ENCODE assay signal across 17 cellular contexts in genomic region chr19:40413291-40413994, GRCh38. TPM values are rescaled to one million over a fixed set of nuclear protein-coding genes. Genes with fewer than 3 reads are reported as not detected.
DNase-seq lines count a peak whose midpoint lies in the region; ATAC-seq, FAIRE-seq and TF ChIP-seq lines count a peak whose summit lies in the region.
"Had no signal": no experiment of that assay in that cellular context is flagged by ENCODE, and none has a peak within 500 bp of the region (broad histone marks: within the 10 kb centered on the region; RNA-seq: fewer than 3 reads in every experiment).

Gene PRX (minus strand): TSS chr19:40413378. CDS start chr19:40407932, 5,446 bp downstream.

- H3K9me3 Mint-ChIP-seq in effector memory CD8-positive, alpha-beta T cell = no peaks in the 10 kb centered on the region
- H3K9me3 Mint-ChIP-seq: activated B cell treated with CpG ODN at 0.5 μM for 24 hours; activated T-cell treated with anti-CD3 and anti-CD28 coated beads, Interleukin-2, amount 50 U/mL, for 72 hours had no signal

- H3K27me3 Mint-ChIP-seq in effector memory CD8-positive, alpha-beta T cell = peaks cover 0 to 12% of the 10 kb centered on the region in 2 donors
- H3K27me3 Mint-ChIP-seq: activated B cell treated with CpG ODN at 0.5 μM for 24 hours had no signal

- no CpG with 5 or more reads among the region's 20 CpGs for WGBS in mesendoderm (ENCODE audit: extremely low coverage, insufficient coverage, low lambda C conversion rate)
- 48 to 70% (median 51%) methylated on average over 13 to 20 of the region's 20 CpGs for WGBS in adrenal gland, 4 donors

- H3K4me3 ChIP-seq in BLaER1 (peak within 1 kb of the TSS; percentile 52), mesendoderm (ENCODE audit: low read length) (no peak within 1 kb of the TSS), adrenal gland (no peak within 1 kb of the TSS)
- H3K4me3 ChIP-seq: sigmoid colon had no signal

- H3K27ac ChIP-seq in BLaER1 (peak within 1 kb of the TSS; percentile 88), mesendoderm (ENCODE audit: low read depth, low read length) (no peak within 1 kb of the TSS), adrenal gland (peak within 1 kb of the TSS in 1 of 5 donors; percentile 74)
- H3K27ac ChIP-seq: brain microvascular endothelial cell, KMS-11 had no signal

- DNase-seq in HuH-7.5 (ENCODE audit: low spot score) (peak; percentile 3), mesendoderm (peak; percentile 92), adrenal gland (no peak), H54 (ENCODE audit: insufficient read length, low spot score) (no peak), COLO829 (ENCODE audit: low spot score) (no peak), RPMI8226 (no peak)
- no peak for DNase-seq in effector memory CD8-positive, alpha-beta T cell
- DNase-seq: activated B cell treated with CpG ODN at 0.5 μM for 24 hours; activated T-cell treated with anti-CD3 and anti-CD28 coated beads, Interleukin-2, amount 50 U/mL, for 72 hours; brain microvascular endothelial cell; C1 segment of cervical spinal cord; mammary epithelial cell; NCI-H446; SIG-M5; sigmoid colon had no signal

- no peaks in the 10 kb centered on the region for H3K9me3 ChIP-seq in BLaER1
- H3K9me3 ChIP-seq in adrenal gland (replicated peaks in 1 of 3) = no peaks in the 10 kb centered on the region
- H3K9me3 ChIP-seq: sigmoid colon had no signal

- TF ChIP-seq POLR2A in adrenal gland (IDR thresholded peaks at IDR 0.05) (no peak), H54 (IDR thresholded peaks at IDR 0.05; ENCODE audit: low read depth, low read length) (no peak)

- no peak within 1 kb of the TSS for H2BK5ac ChIP-seq in mesendoderm (ENCODE audit: low read length)

- H3K27ac Mint-ChIP-seq in effector memory CD8-positive, alpha-beta T cell = peak within 1 kb of the TSS in 1 of 2 donors; percentile 23
- H3K27ac Mint-ChIP-seq: activated B cell treated with CpG ODN at 0.5 μM for 24 hours; activated T-cell treated with anti-CD3 and anti-CD28 coated beads, Interleukin-2, amount 50 U/mL, for 72 hours had no signal

- no peaks in the 10 kb centered on the region for H3K79me1 ChIP-seq in mesendoderm (ENCODE audit: low read length)

- peak; percentile 17 for ATAC-seq in effector memory CD8-positive, alpha-beta T cell (replicated peaks)
- ATAC-seq: activated T-cell treated with anti-CD3 and anti-CD28 coated beads, Interleukin-2, amount 50 U/mL, for 72 hours had no signal

- H3K9ac ChIP-seq in BLaER1 (peak within 1 kb of the TSS; percentile 78), mesendoderm (ENCODE audit: low read length) (peak within 1 kb of the TSS; percentile 22)
- H3K9ac ChIP-seq: KMS-11 had no signal

- peaks cover 3% of the 10 kb centered on the region for H3K36me3 Mint-ChIP-seq in effector memory CD8-positive, alpha-beta T cell (ENCODE audit: insufficient read depth)

- no peak for FAIRE-seq in H54 (lab: Jason Lieb, UNC)

- H2BK15ac ChIP-seq in mesendoderm (replicated peaks; ENCODE audit: low read depth) = no peak within 1 kb of the TSS

- H3K4me1 ChIP-seq in BLaER1 (peaks cover 97% of the 10 kb centered on the region), mesendoderm (ENCODE audit: control insufficient read depth, low read depth, low read length) (no peaks in the 10 kb centered on the region), adrenal gland (replicated peaks in 1 of 2) (peaks cover 12 to 33% of the 10 kb centered on the region in 2 donors)

- H3K4me2 ChIP-seq in BLaER1 (peak within 1 kb of the TSS; percentile 96), mesendoderm (ENCODE audit: low read length) (no peak within 1 kb of the TSS)
- H3K4me2 ChIP-seq: KMS-11 had no signal

- peak within 1 kb of the TSS; percentile 43 for H3K56ac ChIP-seq in mesendoderm (ENCODE audit: low read length)

- H3K36me3 ChIP-seq in BLaER1 (no peaks in the 10 kb centered on the region), mesendoderm (ENCODE audit: control insufficient read depth, insufficient read depth, low read length) (no peaks in the 10 kb centered on the region), adrenal gland (replicated peaks in 1 of 2) (no peaks in the 10 kb centered on the region)
- H3K36me3 ChIP-seq: brain microvascular endothelial cell, sigmoid colon had no signal

- no peaks in the 10 kb centered on the region for H3K27me3 ChIP-seq in BLaER1
- H3K27me3 ChIP-seq in mesendoderm (ENCODE audit: insufficient read depth, low read length, poor library complexity) = no peaks in the 10 kb centered on the region
- no peaks in the 10 kb centered on the region for H3K27me3 ChIP-seq in adrenal gland
- H3K27me3 ChIP-seq: brain microvascular endothelial cell, sigmoid colon had no signal

- intact Hi-C loops in adrenal gland (cut with DNase I) = no loop called here

- H4K8ac ChIP-seq in mesendoderm (ENCODE audit: low read depth, low read length) = no peak within 1 kb of the TSS

- peaks cover 10 to 13% of the 10 kb centered on the region in 2 donors for H3K4me1 Mint-ChIP-seq in effector memory CD8-positive, alpha-beta T cell (ENCODE audit: low read depth in 2 of 2)

- no peak within 1 kb of the TSS for H3K4ac ChIP-seq in mesendoderm (ENCODE audit: low read depth, low read length)

- H3K4me3 Mint-ChIP-seq in effector memory CD8-positive, alpha-beta T cell = peak within 1 kb of the TSS in 1 of 2 donors; percentile 7
- H3K4me3 Mint-ChIP-seq: activated B cell treated with CpG ODN at 0.5 μM for 24 hours; activated T-cell treated with anti-CD3 and anti-CD28 coated beads, Interleukin-2, amount 50 U/mL, for 72 hours had no signal

- no peak for TF ChIP-seq CTCF in adrenal gland (IDR thresholded peaks at IDR 0.05)

- H3K18ac ChIP-seq in mesendoderm (ENCODE audit: low read length) = no peak within 1 kb of the TSS

- H3K79me2 ChIP-seq in mesendoderm (ENCODE audit: control insufficient read depth, insufficient read depth, low read length) = no peaks in the 10 kb centered on the region

- H2BK120ac ChIP-seq in mesendoderm (ENCODE audit: low read depth, low read length) = no peak within 1 kb of the TSS

- no peaks in the 10 kb centered on the region for H4K20me1 ChIP-seq in BLaER1

- H3K23ac ChIP-seq in mesendoderm (ENCODE audit: low read length) = no peak within 1 kb of the TSS

- H4K5ac ChIP-seq in mesendoderm (ENCODE audit: low read length) = no peak within 1 kb of the TSS

- no peak within 1 kb of the TSS for H2AK5ac ChIP-seq in mesendoderm (ENCODE audit: low read length)

RNA-seq across cellular contexts. Expression of gene PRX, which starts in this region (rescaled TPM):
- 1.1 TPM for polyA plus RNA-seq in mesendoderm (2013, experiment 1 of 2)
- 1.5 TPM for polyA plus RNA-seq in mesendoderm (2013, experiment 2 of 2)
- total RNA-seq in adrenal gland = 10 to 100 TPM in 5 of 8 donors, 1 to 10 TPM in 3; 5.4 to 12.8 (median 10.4) TPM
- polyA plus RNA-seq in adrenal gland = 1 to 10 TPM; 3.2 to 6.6 (median 3.9) TPM

Comparison
In these comparisons a context has a peak if more than half of its experiments do, and no peak if none do; other contexts are left out.
1. DNase-seq: peak in HuH-7.5 (single experiment) and mesendoderm (single experiment); none in effector memory CD8-positive, alpha-beta T cell (0 of 3), adrenal gland (0 of 7), H54 (single experiment), COLO829 (single experiment) and RPMI8226 (single experiment).